In the genomic region with DNA sequence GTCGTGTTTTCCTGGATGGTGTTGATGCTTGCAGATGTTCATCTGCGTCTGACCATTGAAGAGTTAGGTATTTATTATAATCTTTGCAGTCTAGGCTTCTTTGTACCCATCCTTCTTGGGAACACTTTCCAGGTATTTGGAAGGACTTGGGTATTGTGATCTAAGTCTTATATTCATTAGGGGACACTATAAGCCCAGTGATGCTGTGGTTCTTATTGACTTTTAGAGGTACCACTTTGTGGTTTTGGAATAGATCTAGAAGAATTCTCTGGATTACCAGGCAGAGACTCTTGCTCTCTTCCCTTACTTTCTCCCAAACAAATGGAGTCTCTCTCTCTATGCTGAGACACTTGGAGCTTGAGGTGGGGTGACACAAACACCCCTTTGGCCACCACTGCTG, we compare ENCODE assay signal across 25 cellular contexts. TPM values are rescaled to one million over a fixed set of nuclear protein-coding genes. Genes with fewer than 3 reads are reported as not detected.
"Had no signal": no experiment of that assay in that cellular context is flagged by ENCODE, and none has a peak within 500 bp of the region (broad histone marks: within the 10 kb centered on the region; RNA-seq: fewer than 3 reads in every experiment).

No MANE protein-coding gene starts in this region.

- H3K9me3 ChIP-seq: adrenal gland, esophagus squamous epithelium, right atrium auricular region, tibial artery had no signal

- ATAC-seq: activated CD8-positive, alpha-beta T cell treated with anti-CD3 and anti-CD28 coated beads, Interleukin-2, amount 10 ng/mL, durations not matched to agents 7 days and 5 days; left ventricle myocardium superior; stimulated activated naive B cell treated with anti-CD40 and anti-IgM and Interleukin-4, amounts not matched to agents 10 μg/mL and 1 μg/mL and 100 μg/mL, for 72 hours had no signal

- H3K4me1 Mint-ChIP-seq: activated CD4-positive, alpha-beta T cell treated with anti-CD3 and anti-CD28 coated beads, Interleukin-2, amount 10 ng/mL, durations not matched to agents 24 days and 14 days; activated naive CD4-positive, alpha-beta T cell treated with anti-CD3 and anti-CD28 coated beads, Interleukin-2, amount 50 U/mL, for 24 hours; nephron had no signal

- H3K4me3 Mint-ChIP-seq: activated CD4-positive, alpha-beta T cell treated with anti-CD3 and anti-CD28 coated beads, Interleukin-2, amount 10 ng/mL, durations not matched to agents 24 days and 14 days; activated CD8-positive, alpha-beta T cell treated with anti-CD3 and anti-CD28 coated beads, Interleukin-2, amount 10 ng/mL, durations not matched to agents 7 days and 5 days; activated naive CD4-positive, alpha-beta T cell treated with anti-CD3 and anti-CD28 coated beads, Interleukin-2, amount 50 U/mL, for 24 hours; nephron; stimulated activated naive B cell treated with anti-CD40 and anti-IgM and Interleukin-4, amounts not matched to agents 10 μg/mL and 1 μg/mL and 100 μg/mL, for 72 hours had no signal

- H3K9me3 Mint-ChIP-seq: activated CD4-positive, alpha-beta T cell treated with anti-CD3 and anti-CD28 coated beads, Interleukin-2, amount 10 ng/mL, durations not matched to agents 24 days and 14 days; activated naive CD4-positive, alpha-beta T cell treated with anti-CD3 and anti-CD28 coated beads, Interleukin-2, amount 50 U/mL, for 24 hours; stimulated activated naive B cell treated with anti-CD40 and anti-IgM and Interleukin-4, amounts not matched to agents 10 μg/mL and 1 μg/mL and 100 μg/mL, for 72 hours had no signal

- H3K27ac Mint-ChIP-seq: activated CD4-positive, alpha-beta T cell treated with anti-CD3 and anti-CD28 coated beads, Interleukin-2, amount 10 ng/mL, durations not matched to agents 24 days and 14 days; activated CD8-positive, alpha-beta T cell treated with anti-CD3 and anti-CD28 coated beads, Interleukin-2, amount 10 ng/mL, durations not matched to agents 7 days and 5 days; activated naive CD4-positive, alpha-beta T cell treated with anti-CD3 and anti-CD28 coated beads, Interleukin-2, amount 50 U/mL, for 24 hours; nephron; stimulated activated naive B cell treated with anti-CD40 and anti-IgM and Interleukin-4, amounts not matched to agents 10 μg/mL and 1 μg/mL and 100 μg/mL, for 72 hours had no signal

- DNase-seq: activated CD4-positive, alpha-beta T cell treated with anti-CD3 and anti-CD28 coated beads, Interleukin-2, amount 10 ng/mL, durations not matched to agents 24 days and 14 days; activated CD4-positive, CD25-positive, alpha-beta regulatory T cell; activated CD8-positive, alpha-beta memory T cell treated with anti-CD3 and anti-CD28 coated beads, Interleukin-2, amount 50 U/mL, for 4 hours; activated CD8-positive, alpha-beta T cell treated with anti-CD3 and anti-CD28 coated beads, Interleukin-2, amount 10 ng/mL, durations not matched to agents 7 days and 5 days; activated effector memory CD4-positive, alpha-beta T cell treated with anti-CD3 and anti-CD28 coated beads, Interleukin-2, amount 50 U/mL, for 16 hours; activated T-cell treated with anti-CD3 and anti-CD28 coated beads, Interleukin-2, amount 50 U/mL, for 48 hours; adrenal gland; esophagus squamous epithelium; foreskin fibroblast; glutamatergic neuron; kidney glomerular epithelial cell; left ventricle myocardium superior; nucleus accumbens; stimulated activated CD4-positive, alpha-beta T cell treated with anti-CD3 and anti-CD28 coated beads, Interleukin-15, amount 100 ng/mL, for 24 hours; stimulated activated CD4-positive, alpha-beta T cell treated with anti-CD3 and anti-CD28 coated beads, Interleukin-4, amount 100 ng/mL, for 1 hour; stimulated activated naive B cell treated with anti-CD40 and anti-IgM and Interleukin-4, amounts not matched to agents 10 μg/mL and 1 μg/mL and 100 μg/mL, for 72 hours; tibial artery had no signal

- H3K27me3 ChIP-seq: adrenal gland, esophagus squamous epithelium, right atrium auricular region, tibial artery had no signal

- FAIRE-seq: colon, urothelium cell line had no signal

- H3K27ac ChIP-seq: adrenal gland, esophagus squamous epithelium, right atrium auricular region, skin epidermis, tibial artery had no signal

- H3K36me3 ChIP-seq: adrenal gland, esophagus squamous epithelium, right atrium auricular region, tibial artery had no signal

- H3K36me3 Mint-ChIP-seq: activated naive CD4-positive, alpha-beta T cell treated with anti-CD3 and anti-CD28 coated beads, Interleukin-2, amount 50 U/mL, for 24 hours; stimulated activated naive B cell treated with anti-CD40 and anti-IgM and Interleukin-4, amounts not matched to agents 10 μg/mL and 1 μg/mL and 100 μg/mL, for 72 hours had no signal

- H3K4me3 ChIP-seq: adrenal gland, esophagus squamous epithelium, right atrium auricular region, skin epidermis, tibial artery had no signal

- H3K4me1 ChIP-seq: adrenal gland, esophagus squamous epithelium, right atrium auricular region had no signal

RNA-seq across cellular contexts. Expression of a gene that starts 41.6 kb away (rescaled TPM):
- total RNA-seq: activated CD4-positive, alpha-beta T cell treated with anti-CD3 and anti-CD28 coated beads, Interleukin-2, amount 10 ng/mL, durations not matched to agents 24 days and 14 days; activated CD8-positive, alpha-beta T cell treated with anti-CD3 and anti-CD28 coated beads, Interleukin-2, amount 10 ng/mL, durations not matched to agents 7 days and 5 days; adrenal gland; cardiac septum; esophagus squamous epithelium; left ventricle myocardium superior; posterior vena cava; right atrium auricular region had no signal
- polyA plus RNA-seq: adrenal gland had no signal
